Comparison of ENCODE assay signal across 17 cellular contexts in genomic region chr9:8604201-8604600, GRCh38.
DNase-seq lines count a peak whose midpoint lies in the region; ATAC-seq and TF ChIP-seq lines count a peak whose summit lies in the region.
"Had no signal": no experiment of that assay in that cellular context is flagged by ENCODE, and none has a peak within 500 bp of the region (broad histone marks: within the 10 kb centered on the region; RNA-seq: fewer than 3 reads in every experiment).

No MANE protein-coding gene starts in this region.

- H3K36me3 Mint-ChIP-seq in stimulated activated naive B cell treated with anti-CD40 and anti-IgM and Interleukin-4, amounts not matched to agents 10 μg/mL and 1 μg/mL and 100 μg/mL, for 72 hours = no peaks in the 10 kb centered on the region
- H3K36me3 Mint-ChIP-seq: CD4-positive, CD25-positive, alpha-beta regulatory T cell had no signal

- in situ Hi-C loops in Caki2 (cut with HindIII; ENCODE audit: low pct_unique_long_range_greater_than_20kb, low sequenced_read_pairs) (no loop called here), brain microvascular endothelial cell (cut with HindIII; ENCODE audit: low pct_ligation_motif_present, low sequenced_read_pairs) (no loop called here)

- TF ChIP-seq CTCF in brain microvascular endothelial cell (IDR thresholded peaks at IDR 0.05; ENCODE audit: low read depth, low read length, missing control alignments) (no peak), mucosa of descending colon (IDR thresholded peaks at IDR 0.05) (no peak)

- H3K27me3 ChIP-seq in brain microvascular endothelial cell (replicated peaks) = no peaks in the 10 kb centered on the region
- H3K27me3 ChIP-seq: BLaER1 treated with 17β-estradiol and CSF1 and Interleukin-3, amounts not matched to agents 10 nM and 100 nM had no signal

- H3K4me1 ChIP-seq in mucosa of descending colon (ENCODE audit: low read depth) = no peaks in the 10 kb centered on the region
- H3K4me1 ChIP-seq: BLaER1 treated with 17β-estradiol and CSF1 and Interleukin-3, amounts not matched to agents 10 nM and 100 nM had no signal

- no peak overlapping the region for H3K27ac Mint-ChIP-seq in stimulated activated naive B cell treated with anti-CD40 and anti-IgM and Interleukin-4, amounts not matched to agents 10 μg/mL and 1 μg/mL and 100 μg/mL, for 72 hours
- H3K27ac Mint-ChIP-seq: CD4-positive, CD25-positive, alpha-beta regulatory T cell; H9 had no signal

- DNase-seq in Caki2 (ENCODE audit: low read depth) (peak; percentile 46), brain microvascular endothelial cell (peak; percentile 18), glomerular visceral epithelial cell (ENCODE audit: extremely low spot score) (peak; percentile 44), mucosa of descending colon (no peak), SKM-1 (lab: John Stamatoyannopoulos, UW; ENCODE audit: unreplicated experiment) (no peak), NCI-H146 (lab: John Stamatoyannopoulos, UW) (no peak)
- DNase-seq in stimulated activated naive B cell treated with anti-CD40 and anti-IgM and Interleukin-4, amounts not matched to agents 10 μg/mL and 1 μg/mL and 100 μg/mL, for 72 hours = no peak
- DNase-seq: 8988T; Calu3; CD4-positive, CD25-positive, alpha-beta regulatory T cell; DMS79; GOT3; H9 had no signal

- H3K27me3 Mint-ChIP-seq in stimulated activated naive B cell treated with anti-CD40 and anti-IgM and Interleukin-4, amounts not matched to agents 10 μg/mL and 1 μg/mL and 100 μg/mL, for 72 hours = no peaks in the 10 kb centered on the region
- H3K27me3 Mint-ChIP-seq: CD4-positive, CD25-positive, alpha-beta regulatory T cell had no signal

- H3K4me3 ChIP-seq in brain microvascular endothelial cell (ENCODE audit: low read depth, low read length) (no peak overlapping the region), mucosa of descending colon (no peak overlapping the region)
- H3K4me3 ChIP-seq: BLaER1 treated with 17β-estradiol and CSF1 and Interleukin-3, amounts not matched to agents 10 nM and 100 nM; GM12878 had no signal

- ATAC-seq in mucosa of descending colon (peak; percentile 22), HG03354 (IDR thresholded peaks at IDR 0.05; ENCODE audit: poor library complexity, severe bottlenecking, unreplicated experiment) (no peak)
- ATAC-seq in stimulated activated naive B cell treated with anti-CD40 and anti-IgM and Interleukin-4, amounts not matched to agents 10 μg/mL and 1 μg/mL and 100 μg/mL, for 72 hours (replicated peaks) = no peak
- ATAC-seq: GM12878, HepG2 had no signal

- H3K27ac ChIP-seq in brain microvascular endothelial cell = no peak overlapping the region
- H3K27ac ChIP-seq: BLaER1 treated with 17β-estradiol and CSF1 and Interleukin-3, amounts not matched to agents 10 nM and 100 nM had no signal

- H3K36me3 ChIP-seq in brain microvascular endothelial cell (replicated peaks) (no peaks in the 10 kb centered on the region), mucosa of descending colon (ENCODE audit: low read depth) (no peaks in the 10 kb centered on the region)
- H3K36me3 ChIP-seq: BLaER1 treated with 17β-estradiol and CSF1 and Interleukin-3, amounts not matched to agents 10 nM and 100 nM had no signal

- H3K4me1 Mint-ChIP-seq in stimulated activated naive B cell treated with anti-CD40 and anti-IgM and Interleukin-4, amounts not matched to agents 10 μg/mL and 1 μg/mL and 100 μg/mL, for 72 hours = no peaks in the 10 kb centered on the region
- H3K4me1 Mint-ChIP-seq: CD4-positive, CD25-positive, alpha-beta regulatory T cell had no signal

- H3K9me3 Mint-ChIP-seq in stimulated activated naive B cell treated with anti-CD40 and anti-IgM and Interleukin-4, amounts not matched to agents 10 μg/mL and 1 μg/mL and 100 μg/mL, for 72 hours = peaks cover under 1% of the 10 kb centered on the region in 2 donors
- H3K9me3 Mint-ChIP-seq: H9 had no signal

- intact Hi-C loops in mucosa of descending colon (cut with DNase I, micrococcal nuclease) = no loop called here

- H3K9me3 ChIP-seq in mucosa of descending colon = no peaks in the 10 kb centered on the region

- no peak overlapping the region for H3K4me3 Mint-ChIP-seq in stimulated activated naive B cell treated with anti-CD40 and anti-IgM and Interleukin-4, amounts not matched to agents 10 μg/mL and 1 μg/mL and 100 μg/mL, for 72 hours
- H3K4me3 Mint-ChIP-seq: CD4-positive, CD25-positive, alpha-beta regulatory T cell; H9 had no signal

Comparison
In these comparisons a context has a peak if more than half of its experiments do, and no peak if none do; other contexts are left out.
1. DNase-seq: peak in Caki2 (single experiment), brain microvascular endothelial cell (single experiment) and glomerular visceral epithelial cell (single experiment); none in mucosa of descending colon (0 of 3), SKM-1 (single experiment), stimulated activated naive B cell treated with anti-CD40 and anti-IgM and Interleukin-4, amounts not matched to agents 10 μg/mL and 1 μg/mL and 100 μg/mL, for 72 hours (single experiment) and NCI-H146 (single experiment).